In the genomic region with DNA sequence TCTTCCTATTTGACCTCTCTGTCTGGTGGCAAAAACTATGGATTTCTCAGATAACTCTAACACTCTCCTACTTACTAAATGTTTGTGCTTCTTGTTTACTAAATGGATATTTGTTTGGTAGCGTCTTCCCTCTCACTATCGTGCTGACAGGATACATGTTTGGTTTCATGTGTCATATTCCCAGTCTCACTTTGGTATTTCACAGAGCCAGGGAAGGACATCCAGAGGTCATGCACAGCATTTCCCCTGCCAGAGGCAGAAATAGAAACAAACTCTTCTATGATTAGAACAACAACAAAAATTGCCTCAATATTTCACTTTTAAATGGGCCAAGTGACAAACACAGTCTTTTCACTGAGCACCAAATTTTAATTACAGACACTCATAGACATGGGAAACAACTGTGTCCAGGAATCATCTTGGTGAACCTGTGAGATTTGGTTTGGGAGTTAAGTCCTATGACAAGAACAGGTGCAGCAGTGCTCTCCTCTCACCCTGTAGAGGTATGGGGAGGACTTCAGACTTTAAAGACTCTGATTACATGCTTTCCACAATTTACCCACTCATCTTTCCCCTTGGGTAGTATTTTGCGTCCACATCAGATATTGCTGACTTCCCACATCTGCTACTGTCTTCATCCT, we compare ENCODE assay signal across 1 cellular context.
TF ChIP-seq lines count a peak whose summit lies in the region.

No MANE protein-coding gene starts in this region.

TF ChIP-seq in GM23338, 12 proteins besides CTCF, POLR2A, EP300 and RAD21:
- TF ChIP-seq CREB1 (CRISPR knock-in tag; IDR thresholded peaks at IDR 0.05; ENCODE audit: low read depth) (no peak), POLR2AphosphoS5 (IDR thresholded peaks at IDR 0.05; ENCODE audit: low read depth) (no peak), NANOG (IDR thresholded peaks at IDR 0.05; ENCODE audit: borderline replicate concordance) (no peak), EZH2phosphoT487 (IDR thresholded peaks at IDR 0.05; ENCODE audit: unreplicated experiment) (no peak), STAT1 (IDR thresholded peaks at IDR 0.05; ENCODE audit: unreplicated experiment) (no peak), EZH2 (IDR thresholded peaks at IDR 0.05; ENCODE audit: low read depth, unreplicated experiment) (no peak), ZNF114 (CRISPR knock-in tag; IDR thresholded peaks at IDR 0.05) (no peak), ZNF331 (CRISPR knock-in tag; IDR thresholded peaks at IDR 0.05; ENCODE audit: low read depth) (no peak), JUNB (IDR thresholded peaks at IDR 0.05; ENCODE audit: unreplicated experiment) (no peak)
- TF ChIP-seq, protein P1, sequence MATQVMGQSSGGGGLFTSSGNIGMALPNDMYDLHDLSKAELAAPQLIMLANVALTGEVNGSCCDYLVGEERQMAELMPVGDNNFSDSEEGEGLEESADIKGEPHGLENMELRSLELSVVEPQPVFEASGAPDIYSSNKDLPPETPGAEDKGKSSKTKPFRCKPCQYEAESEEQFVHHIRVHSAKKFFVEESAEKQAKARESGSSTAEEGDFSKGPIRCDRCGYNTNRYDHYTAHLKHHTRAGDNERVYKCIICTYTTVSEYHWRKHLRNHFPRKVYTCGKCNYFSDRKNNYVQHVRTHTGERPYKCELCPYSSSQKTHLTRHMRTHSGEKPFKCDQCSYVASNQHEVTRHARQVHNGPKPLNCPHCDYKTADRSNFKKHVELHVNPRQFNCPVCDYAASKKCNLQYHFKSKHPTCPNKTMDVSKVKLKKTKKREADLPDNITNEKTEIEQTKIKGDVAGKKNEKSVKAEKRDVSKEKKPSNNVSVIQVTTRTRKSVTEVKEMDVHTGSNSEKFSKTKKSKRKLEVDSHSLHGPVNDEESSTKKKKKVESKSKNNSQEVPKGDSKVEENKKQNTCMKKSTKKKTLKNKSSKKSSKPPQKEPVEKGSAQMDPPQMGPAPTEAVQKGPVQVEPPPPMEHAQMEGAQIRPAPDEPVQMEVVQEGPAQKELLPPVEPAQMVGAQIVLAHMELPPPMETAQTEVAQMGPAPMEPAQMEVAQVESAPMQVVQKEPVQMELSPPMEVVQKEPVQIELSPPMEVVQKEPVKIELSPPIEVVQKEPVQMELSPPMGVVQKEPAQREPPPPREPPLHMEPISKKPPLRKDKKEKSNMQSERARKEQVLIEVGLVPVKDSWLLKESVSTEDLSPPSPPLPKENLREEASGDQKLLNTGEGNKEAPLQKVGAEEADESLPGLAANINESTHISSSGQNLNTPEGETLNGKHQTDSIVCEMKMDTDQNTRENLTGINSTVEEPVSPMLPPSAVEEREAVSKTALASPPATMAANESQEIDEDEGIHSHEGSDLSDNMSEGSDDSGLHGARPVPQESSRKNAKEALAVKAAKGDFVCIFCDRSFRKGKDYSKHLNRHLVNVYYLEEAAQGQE (IDR thresholded peaks at IDR 0.05; ENCODE audit: unreplicated experiment) = no peak
- TF ChIP-seq, protein P2, sequence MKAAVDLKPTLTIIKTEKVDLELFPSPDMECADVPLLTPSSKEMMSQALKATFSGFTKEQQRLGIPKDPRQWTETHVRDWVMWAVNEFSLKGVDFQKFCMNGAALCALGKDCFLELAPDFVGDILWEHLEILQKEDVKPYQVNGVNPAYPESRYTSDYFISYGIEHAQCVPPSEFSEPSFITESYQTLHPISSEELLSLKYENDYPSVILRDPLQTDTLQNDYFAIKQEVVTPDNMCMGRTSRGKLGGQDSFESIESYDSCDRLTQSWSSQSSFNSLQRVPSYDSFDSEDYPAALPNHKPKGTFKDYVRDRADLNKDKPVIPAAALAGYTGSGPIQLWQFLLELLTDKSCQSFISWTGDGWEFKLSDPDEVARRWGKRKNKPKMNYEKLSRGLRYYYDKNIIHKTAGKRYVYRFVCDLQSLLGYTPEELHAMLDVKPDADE (IDR thresholded peaks at IDR 0.05) = no peak
- TF ChIP-seq, protein P3, sequence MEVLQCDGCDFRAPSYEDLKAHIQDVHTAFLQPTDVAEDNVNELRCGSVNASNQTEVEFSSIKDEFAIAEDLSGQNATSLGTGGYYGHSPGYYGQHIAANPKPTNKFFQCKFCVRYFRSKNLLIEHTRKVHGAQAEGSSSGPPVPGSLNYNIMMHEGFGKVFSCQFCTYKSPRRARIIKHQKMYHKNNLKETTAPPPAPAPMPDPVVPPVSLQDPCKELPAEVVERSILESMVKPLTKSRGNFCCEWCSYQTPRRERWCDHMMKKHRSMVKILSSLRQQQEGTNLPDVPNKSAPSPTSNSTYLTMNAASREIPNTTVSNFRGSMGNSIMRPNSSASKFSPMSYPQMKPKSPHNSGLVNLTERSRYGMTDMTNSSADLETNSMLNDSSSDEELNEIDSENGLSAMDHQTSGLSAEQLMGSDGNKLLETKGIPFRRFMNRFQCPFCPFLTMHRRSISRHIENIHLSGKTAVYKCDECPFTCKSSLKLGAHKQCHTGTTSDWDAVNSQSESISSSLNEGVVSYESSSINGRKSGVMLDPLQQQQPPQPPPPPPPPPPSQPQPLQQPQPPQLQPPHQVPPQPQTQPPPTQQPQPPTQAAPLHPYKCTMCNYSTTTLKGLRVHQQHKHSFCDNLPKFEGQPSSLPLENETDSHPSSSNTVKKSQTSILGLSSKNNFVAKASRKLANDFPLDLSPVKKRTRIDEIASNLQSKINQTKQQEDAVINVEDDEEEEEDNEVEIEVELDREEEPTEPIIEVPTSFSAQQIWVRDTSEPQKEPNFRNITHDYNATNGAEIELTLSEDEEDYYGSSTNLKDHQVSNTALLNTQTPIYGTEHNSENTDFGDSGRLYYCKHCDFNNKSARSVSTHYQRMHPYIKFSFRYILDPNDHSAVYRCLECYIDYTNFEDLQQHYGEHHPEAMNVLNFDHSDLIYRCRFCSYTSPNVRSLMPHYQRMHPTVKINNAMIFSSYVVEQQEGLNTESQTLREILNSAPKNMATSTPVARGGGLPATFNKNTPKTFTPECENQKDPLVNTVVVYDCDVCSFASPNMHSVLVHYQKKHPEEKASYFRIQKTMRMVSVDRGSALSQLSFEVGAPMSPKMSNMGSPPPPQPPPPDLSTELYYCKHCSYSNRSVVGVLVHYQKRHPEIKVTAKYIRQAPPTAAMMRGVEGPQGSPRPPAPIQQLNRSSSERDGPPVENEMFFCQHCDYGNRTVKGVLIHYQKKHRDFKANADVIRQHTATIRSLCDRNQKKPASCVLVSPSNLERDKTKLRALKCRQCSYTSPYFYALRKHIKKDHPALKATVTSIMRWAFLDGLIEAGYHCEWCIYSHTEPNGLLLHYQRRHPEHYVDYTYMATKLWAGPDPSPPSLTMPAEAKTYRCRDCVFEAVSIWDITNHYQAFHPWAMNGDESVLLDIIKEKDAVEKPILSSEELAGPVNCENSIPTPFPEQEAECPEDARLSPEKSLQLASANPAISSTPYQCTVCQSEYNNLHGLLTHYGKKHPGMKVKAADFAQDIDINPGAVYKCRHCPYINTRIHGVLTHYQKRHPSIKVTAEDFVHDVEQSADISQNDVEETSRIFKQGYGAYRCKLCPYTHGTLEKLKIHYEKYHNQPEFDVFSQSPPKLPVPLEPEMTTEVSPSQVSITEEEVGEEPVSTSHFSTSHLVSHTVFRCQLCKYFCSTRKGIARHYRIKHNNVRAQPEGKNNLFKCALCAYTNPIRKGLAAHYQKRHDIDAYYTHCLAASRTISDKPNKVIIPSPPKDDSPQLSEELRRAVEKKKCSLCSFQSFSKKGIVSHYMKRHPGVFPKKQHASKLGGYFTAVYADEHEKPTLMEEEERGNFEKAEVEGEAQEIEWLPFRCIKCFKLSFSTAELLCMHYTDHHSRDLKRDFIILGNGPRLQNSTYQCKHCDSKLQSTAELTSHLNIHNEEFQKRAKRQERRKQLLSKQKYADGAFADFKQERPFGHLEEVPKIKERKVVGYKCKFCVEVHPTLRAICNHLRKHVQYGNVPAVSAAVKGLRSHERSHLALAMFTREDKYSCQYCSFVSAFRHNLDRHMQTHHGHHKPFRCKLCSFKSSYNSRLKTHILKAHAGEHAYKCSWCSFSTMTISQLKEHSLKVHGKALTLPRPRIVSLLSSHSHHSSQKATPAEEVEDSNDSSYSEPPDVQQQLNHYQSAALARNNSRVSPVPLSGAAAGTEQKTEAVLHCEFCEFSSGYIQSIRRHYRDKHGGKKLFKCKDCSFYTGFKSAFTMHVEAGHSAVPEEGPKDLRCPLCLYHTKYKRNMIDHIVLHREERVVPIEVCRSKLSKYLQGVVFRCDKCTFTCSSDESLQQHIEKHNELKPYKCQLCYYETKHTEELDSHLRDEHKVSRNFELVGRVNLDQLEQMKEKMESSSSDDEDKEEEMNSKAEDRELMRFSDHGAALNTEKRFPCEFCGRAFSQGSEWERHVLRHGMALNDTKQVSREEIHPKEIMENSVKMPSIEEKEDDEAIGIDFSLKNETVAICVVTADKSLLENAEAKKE (CRISPR knock-in tag; IDR thresholded peaks at IDR 0.05) = no peak
TF ChIP-seq in GM23338: peak in this region for 0.
